8 cellular contexts compared by ENCODE assay signal in the genomic region with DNA sequence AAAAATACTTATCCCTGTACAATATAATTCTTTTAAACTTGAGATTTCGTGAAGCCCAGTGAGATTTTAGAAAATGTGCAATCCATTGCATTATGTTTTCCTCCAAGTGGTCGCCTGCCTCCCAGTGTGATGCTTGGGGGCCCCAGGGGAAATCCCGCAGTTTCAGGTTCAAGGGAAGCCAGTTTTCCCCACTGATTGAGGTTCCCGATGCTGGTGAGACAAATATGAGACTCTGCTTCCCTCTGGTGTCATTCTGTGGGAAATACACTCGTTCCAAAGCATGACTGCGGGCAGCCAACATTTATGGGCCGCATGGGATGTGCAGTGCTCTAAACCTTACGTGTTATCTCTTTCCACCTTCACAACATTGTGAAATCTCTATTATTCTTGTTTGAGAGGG.
A peak's percentile ranks its signal among the peaks of the same experiment; 100 is the strongest.
DNase-seq lines count a peak whose midpoint lies in the region; ATAC-seq and TF ChIP-seq lines count a peak whose summit lies in the region.

No MANE protein-coding gene starts in this region.

- no peaks in the 10 kb centered on the region for H3K36me3 ChIP-seq in thoracic aorta

- H3K4me3 ChIP-seq in NB4 (ENCODE audit: low read depth, low read length) (no peak overlapping the region), thoracic aorta (no peak overlapping the region)

- H3K4me1 ChIP-seq in thoracic aorta (ENCODE audit: control insufficient read depth in 1 of 2, low read depth in 2 of 2) = no peaks in the 10 kb centered on the region

- no peak for ATAC-seq in thoracic aorta (ENCODE audit: insufficient number of reproducible peaks, low FRiP score, low read depth)
- no peak for ATAC-seq in GM18870 (IDR thresholded peaks at IDR 0.05; ENCODE audit: unreplicated experiment)

- DNase-seq in SIG-M5 treated with dmso at 0.1 percent for 504 hours (lab: John Stamatoyannopoulos, UW; ENCODE audit: unreplicated experiment) = peak; percentile 57
- DNase-seq in SIG-M5 (lab: John Stamatoyannopoulos, UW) = no peak
- DNase-seq in NB4 (ENCODE audit: low read depth) = peak; percentile 54
- DNase-seq in dermis microvascular lymphatic vessel endothelial cell (ENCODE audit: low read depth in 2 of 2) = peak; percentile 24 to 44
- peak; percentile 78 for DNase-seq in medulla oblongata (ENCODE audit: extremely low spot score)
- DNase-seq in thoracic aorta (ENCODE audit: low spot score) = no peak

- peak; percentile 43 for TF ChIP-seq CTCF in NB4 (IDR thresholded peaks at IDR 0.05; ENCODE audit: low read depth, low read length)
- TF ChIP-seq CTCF in VCaP (conservative IDR thresholded peaks at IDR 0.05) = peak; percentile 73
- peak; percentile 52 for TF ChIP-seq CTCF in thoracic aorta (IDR thresholded peaks at IDR 0.05)

- H3K27me3 ChIP-seq in thoracic aorta (replicated peaks; ENCODE audit: insufficient read depth) = no peaks in the 10 kb centered on the region

- H3K9me3 ChIP-seq in thoracic aorta = no peaks in the 10 kb centered on the region

- TF ChIP-seq POLR2A in NB4 (IDR thresholded peaks at IDR 0.05; ENCODE audit: extremely low read depth, insufficient read length) = no peak

- no peak overlapping the region for H3K27ac ChIP-seq in VCaP
- H3K27ac ChIP-seq in thoracic aorta = no peak overlapping the region

Comparison
In these comparisons a context has a peak if more than half of its experiments do, and no peak if none do; other contexts are left out.
1. DNase-seq: peak in SIG-M5 treated with dmso at 0.1 percent for 504 hours (single experiment), NB4 (single experiment), dermis microvascular lymphatic vessel endothelial cell (2 of 2) and medulla oblongata (single experiment); none in SIG-M5 (single experiment) and thoracic aorta (single experiment).
2. Peak in every context shown above with its lines, with median percentiles within 50 percentile points of each other: CTCF ChIP-seq.